ENCODE assay signal across 1 cellular context in the genomic region with DNA sequence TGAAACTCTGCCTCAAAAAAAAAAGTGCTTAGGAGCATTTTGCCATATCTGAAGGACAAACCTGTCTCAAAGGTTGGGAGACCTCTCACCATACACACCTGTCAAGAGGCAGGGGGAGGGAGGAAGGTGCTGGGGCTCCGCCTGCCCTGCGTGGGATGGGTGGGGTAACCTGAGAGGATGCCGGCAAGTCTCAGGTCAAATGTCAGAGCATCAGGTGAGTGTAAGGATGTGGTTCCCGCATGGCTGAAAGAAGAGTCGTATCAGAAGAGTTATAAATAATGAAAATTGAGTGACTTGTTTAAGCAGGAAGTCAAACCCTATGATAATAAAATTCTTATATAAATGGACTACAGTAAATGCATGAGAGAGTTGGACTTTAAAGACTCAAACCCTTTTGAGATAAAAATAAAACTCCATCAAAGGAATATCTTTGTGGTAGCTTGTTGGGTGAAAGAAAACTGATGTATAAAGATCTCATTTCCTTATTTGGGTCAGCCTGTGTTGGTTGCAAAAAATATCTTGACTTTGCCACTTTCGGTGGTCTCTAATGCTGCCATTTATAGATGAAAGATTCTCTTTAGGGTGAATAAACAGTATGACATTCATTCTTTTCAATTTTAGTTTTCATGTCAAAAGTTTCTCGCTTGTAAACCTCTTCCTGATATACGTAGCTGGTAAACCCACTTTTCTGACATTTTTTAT.
TF ChIP-seq lines count a peak whose summit lies in the region.

No MANE protein-coding gene starts in this region.

TF ChIP-seq in GM12878, 131 proteins besides CTCF, POLR2A, EP300 and RAD21:
- peak in 1 of 2 experiments; percentile 74; a peak in 1 of 4 replicates for TF ChIP-seq SRF (IDR thresholded peaks at IDR 0.05; ENCODE audit: low read depth in 2 of 2, low read length in 2 of 2)
- TF ChIP-seq ATF7 (IDR thresholded peaks at IDR 0.05; ENCODE audit: low read depth): 0 out of 2 replicates have a peak, but pooled peaks have one; percentile 20
- TF ChIP-seq, protein P1, sequence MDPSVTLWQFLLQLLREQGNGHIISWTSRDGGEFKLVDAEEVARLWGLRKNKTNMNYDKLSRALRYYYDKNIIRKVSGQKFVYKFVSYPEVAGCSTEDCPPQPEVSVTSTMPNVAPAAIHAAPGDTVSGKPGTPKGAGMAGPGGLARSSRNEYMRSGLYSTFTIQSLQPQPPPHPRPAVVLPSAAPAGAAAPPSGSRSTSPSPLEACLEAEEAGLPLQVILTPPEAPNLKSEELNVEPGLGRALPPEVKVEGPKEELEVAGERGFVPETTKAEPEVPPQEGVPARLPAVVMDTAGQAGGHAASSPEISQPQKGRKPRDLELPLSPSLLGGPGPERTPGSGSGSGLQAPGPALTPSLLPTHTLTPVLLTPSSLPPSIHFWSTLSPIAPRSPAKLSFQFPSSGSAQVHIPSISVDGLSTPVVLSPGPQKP (IDR thresholded peaks at IDR 0.05; ENCODE audit: low read depth, low read length): no peak
- TF ChIP-seq, protein P2, sequence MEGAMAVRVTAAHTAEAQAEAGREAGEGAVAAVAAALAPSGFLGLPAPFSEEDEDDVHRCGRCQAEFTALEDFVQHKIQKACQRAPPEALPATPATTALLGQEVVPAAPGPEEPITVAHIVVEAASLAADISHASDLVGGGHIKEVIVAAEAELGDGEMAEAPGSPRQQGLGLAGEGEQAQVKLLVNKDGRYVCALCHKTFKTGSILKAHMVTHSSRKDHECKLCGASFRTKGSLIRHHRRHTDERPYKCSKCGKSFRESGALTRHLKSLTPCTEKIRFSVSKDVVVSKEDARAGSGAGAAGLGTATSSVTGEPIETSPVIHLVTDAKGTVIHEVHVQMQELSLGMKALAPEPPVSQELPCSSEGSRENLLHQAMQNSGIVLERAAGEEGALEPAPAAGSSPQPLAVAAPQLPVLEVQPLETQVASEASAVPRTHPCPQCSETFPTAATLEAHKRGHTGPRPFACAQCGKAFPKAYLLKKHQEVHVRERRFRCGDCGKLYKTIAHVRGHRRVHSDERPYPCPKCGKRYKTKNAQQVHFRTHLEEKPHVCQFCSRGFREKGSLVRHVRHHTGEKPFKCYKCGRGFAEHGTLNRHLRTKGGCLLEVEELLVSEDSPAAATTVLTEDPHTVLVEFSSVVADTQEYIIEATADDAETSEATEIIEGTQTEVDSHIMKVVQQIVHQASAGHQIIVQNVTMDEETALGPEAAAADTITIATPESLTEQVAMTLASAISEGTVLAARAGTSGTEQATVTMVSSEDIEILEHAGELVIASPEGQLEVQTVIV (IDR thresholded peaks at IDR 0.05; ENCODE audit: borderline replicate concordance, partially characterized antibody): no peak
- peak; percentile 77 for TF ChIP-seq MEF2B (IDR thresholded peaks at IDR 0.05; ENCODE audit: partially characterized antibody, poor library complexity, severe bottlenecking)
- TF ChIP-seq ETV6 (conservative IDR thresholded peaks at IDR 0.05 in 1 of 2, IDR thresholded peaks at IDR 0.05 in 1 of 2; ENCODE audit: borderline replicate concordance in 1 of 2, low read depth in 1 of 2): peak in 1 of 2 experiments; percentile 13; a peak in 1 of 4 replicates
- TF ChIP-seq NR2C1 (IDR thresholded peaks at IDR 0.05): 0 out of 2 replicates have a peak, but pooled peaks have one; percentile 8
- TF ChIP-seq SPI1 (IDR thresholded peaks at IDR 0.05; ENCODE audit: borderline replicate concordance, insufficient read depth, low read depth, low read length): peak; percentile 41; the same call in 1 of the 2 replicates
- no peak for TF ChIP-seq TARDBP (IDR thresholded peaks at IDR 0.05; ENCODE audit: borderline replicate concordance)
- TF ChIP-seq, protein P3, sequence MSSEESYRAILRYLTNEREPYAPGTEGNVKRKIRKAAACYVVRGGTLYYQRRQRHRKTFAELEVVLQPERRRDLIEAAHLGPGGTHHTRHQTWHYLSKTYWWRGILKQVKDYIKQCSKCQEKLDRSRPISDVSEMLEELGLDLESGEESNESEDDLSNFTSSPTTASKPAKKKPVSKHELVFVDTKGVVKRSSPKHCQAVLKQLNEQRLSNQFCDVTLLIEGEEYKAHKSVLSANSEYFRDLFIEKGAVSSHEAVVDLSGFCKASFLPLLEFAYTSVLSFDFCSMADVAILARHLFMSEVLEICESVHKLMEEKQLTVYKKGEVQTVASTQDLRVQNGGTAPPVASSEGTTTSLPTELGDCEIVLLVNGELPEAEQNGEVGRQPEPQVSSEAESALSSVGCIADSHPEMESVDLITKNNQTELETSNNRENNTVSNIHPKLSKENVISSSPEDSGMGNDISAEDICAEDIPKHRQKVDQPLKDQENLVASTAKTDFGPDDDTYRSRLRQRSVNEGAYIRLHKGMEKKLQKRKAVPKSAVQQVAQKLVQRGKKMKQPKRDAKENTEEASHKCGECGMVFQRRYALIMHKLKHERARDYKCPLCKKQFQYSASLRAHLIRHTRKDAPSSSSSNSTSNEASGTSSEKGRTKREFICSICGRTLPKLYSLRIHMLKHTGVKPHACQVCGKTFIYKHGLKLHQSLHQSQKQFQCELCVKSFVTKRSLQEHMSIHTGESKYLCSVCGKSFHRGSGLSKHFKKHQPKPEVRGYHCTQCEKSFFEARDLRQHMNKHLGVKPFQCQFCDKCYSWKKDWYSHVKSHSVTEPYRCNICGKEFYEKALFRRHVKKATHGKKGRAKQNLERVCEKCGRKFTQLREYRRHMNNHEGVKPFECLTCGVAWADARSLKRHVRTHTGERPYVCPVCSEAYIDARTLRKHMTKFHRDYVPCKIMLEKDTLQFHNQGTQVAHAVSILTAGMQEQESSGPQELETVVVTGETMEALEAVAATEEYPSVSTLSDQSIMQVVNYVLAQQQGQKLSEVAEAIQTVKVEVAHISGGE (CRISPR knock-in tag; IDR thresholded peaks at IDR 0.05): no peak
- TF ChIP-seq TBL1XR1 (IDR thresholded peaks at IDR 0.05; ENCODE audit: low read depth, low read length): peak; percentile 30; the same call in 1 of the 2 replicates
- TF ChIP-seq ZNF24 (IDR thresholded peaks at IDR 0.05): peak; percentile 84
- peak; percentile 86 for TF ChIP-seq MEF2A (IDR thresholded peaks at IDR 0.05; ENCODE audit: insufficient read depth, low read depth, low read length)
- TF ChIP-seq, protein P4, sequence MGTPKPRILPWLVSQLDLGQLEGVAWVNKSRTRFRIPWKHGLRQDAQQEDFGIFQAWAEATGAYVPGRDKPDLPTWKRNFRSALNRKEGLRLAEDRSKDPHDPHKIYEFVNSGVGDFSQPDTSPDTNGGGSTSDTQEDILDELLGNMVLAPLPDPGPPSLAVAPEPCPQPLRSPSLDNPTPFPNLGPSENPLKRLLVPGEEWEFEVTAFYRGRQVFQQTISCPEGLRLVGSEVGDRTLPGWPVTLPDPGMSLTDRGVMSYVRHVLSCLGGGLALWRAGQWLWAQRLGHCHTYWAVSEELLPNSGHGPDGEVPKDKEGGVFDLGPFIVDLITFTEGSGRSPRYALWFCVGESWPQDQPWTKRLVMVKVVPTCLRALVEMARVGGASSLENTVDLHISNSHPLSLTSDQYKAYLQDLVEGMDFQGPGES (IDR thresholded peaks at IDR 0.05): no peak
- TF ChIP-seq NR2F1 (conservative IDR thresholded peaks at IDR 0.05): peak; percentile 74
- TF ChIP-seq POLR2AphosphoS2 (IDR thresholded peaks at IDR 0.05; ENCODE audit: low read depth, low read length): no peak
- peak; percentile 72 for TF ChIP-seq RUNX3 (IDR thresholded peaks at IDR 0.05; ENCODE audit: low read length)
- no peak for TF ChIP-seq STAT3 (IDR thresholded peaks at IDR 0.05; ENCODE audit: low read depth, low read length)
- TF ChIP-seq, protein P5, sequence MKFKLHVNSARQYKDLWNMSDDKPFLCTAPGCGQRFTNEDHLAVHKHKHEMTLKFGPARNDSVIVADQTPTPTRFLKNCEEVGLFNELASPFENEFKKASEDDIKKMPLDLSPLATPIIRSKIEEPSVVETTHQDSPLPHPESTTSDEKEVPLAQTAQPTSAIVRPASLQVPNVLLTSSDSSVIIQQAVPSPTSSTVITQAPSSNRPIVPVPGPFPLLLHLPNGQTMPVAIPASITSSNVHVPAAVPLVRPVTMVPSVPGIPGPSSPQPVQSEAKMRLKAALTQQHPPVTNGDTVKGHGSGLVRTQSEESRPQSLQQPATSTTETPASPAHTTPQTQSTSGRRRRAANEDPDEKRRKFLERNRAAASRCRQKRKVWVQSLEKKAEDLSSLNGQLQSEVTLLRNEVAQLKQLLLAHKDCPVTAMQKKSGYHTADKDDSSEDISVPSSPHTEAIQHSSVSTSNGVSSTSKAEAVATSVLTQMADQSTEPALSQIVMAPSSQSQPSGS (IDR thresholded peaks at IDR 0.05; ENCODE audit: low read length): 0 out of 2 replicates have a peak, but pooled peaks have one; percentile 41
- TF ChIP-seq FOXM1 (IDR thresholded peaks at IDR 0.05; ENCODE audit: low read depth, low read length): peak; percentile 54; the same call in 1 of the 2 replicates
- TF ChIP-seq NFIC (IDR thresholded peaks at IDR 0.05; ENCODE audit: low read depth, low read length): peak; percentile 68; the same call in 1 of the 2 replicates
